In the genomic region with DNA sequence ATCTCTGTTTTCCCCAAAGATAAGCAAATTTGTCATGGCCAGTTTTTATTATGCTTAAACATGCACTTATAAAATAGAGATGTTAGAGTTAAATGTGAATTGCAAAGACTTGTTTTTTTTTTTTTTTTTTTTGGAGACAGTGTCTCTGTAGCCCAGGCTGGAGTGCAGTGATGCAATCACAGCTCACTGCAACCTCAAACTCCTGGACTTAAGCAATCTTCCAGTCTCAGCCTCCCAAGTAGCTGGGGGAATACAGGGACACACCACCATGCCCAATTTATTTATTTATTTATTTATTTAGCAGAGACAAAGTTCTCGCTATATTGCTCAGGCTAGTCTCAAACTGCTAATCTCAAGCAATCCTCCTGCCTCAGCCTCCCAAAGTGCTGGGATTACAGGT, we compare ENCODE assay signal across 2 cellular contexts.
TF ChIP-seq lines count a peak whose summit lies in the region.

No MANE protein-coding gene starts in this region.

TF ChIP-seq in HepG2, 621 proteins besides CTCF, POLR2A, EP300 and RAD21:
- peak; percentile 74; the same call in 1 of the 2 replicates for TF ChIP-seq CEBPB (IDR thresholded peaks at IDR 0.05; ENCODE audit: borderline replicate concordance, low read depth, low read length)
- no peak for TF ChIP-seq PHF5A (CRISPR knock-in tag; IDR thresholded peaks at IDR 0.05; ENCODE audit: low read depth, unreplicated experiment)
- TF ChIP-seq CEBPG (CRISPR knock-in tag; IDR thresholded peaks at IDR 0.05), result peak; percentile 65

TF ChIP-seq in K562, 482 proteins besides CTCF, POLR2A, EP300 and RAD21:
- 0 out of 2 replicates have a peak, but pooled peaks have one; percentile 36 for TF ChIP-seq ATF3 (IDR thresholded peaks at IDR 0.05)
- no peak for TF ChIP-seq ATF3 (CRISPR knock-in tag; conservative IDR thresholded peaks at IDR 0.05)
- TF ChIP-seq TEAD2 (tag; IDR thresholded peaks at IDR 0.05), result no peak
- TF ChIP-seq CEBPB (tag; IDR thresholded peaks at IDR 0.05), result peak; percentile 69
- no peak for TF ChIP-seq ELF1 (tag; IDR thresholded peaks at IDR 0.05)
- TF ChIP-seq CEBPG (CRISPR knock-in tag; IDR thresholded peaks at IDR 0.05), result no peak
- peak; percentile 33 to 41; a peak in 2 of 4 replicates for TF ChIP-seq CEBPG (tag; conservative IDR thresholded peaks at IDR 0.05 in 1 of 2, IDR thresholded peaks at IDR 0.05 in 1 of 2)
